ENCODE assay signal across 13 cellular contexts in the genomic region with DNA sequence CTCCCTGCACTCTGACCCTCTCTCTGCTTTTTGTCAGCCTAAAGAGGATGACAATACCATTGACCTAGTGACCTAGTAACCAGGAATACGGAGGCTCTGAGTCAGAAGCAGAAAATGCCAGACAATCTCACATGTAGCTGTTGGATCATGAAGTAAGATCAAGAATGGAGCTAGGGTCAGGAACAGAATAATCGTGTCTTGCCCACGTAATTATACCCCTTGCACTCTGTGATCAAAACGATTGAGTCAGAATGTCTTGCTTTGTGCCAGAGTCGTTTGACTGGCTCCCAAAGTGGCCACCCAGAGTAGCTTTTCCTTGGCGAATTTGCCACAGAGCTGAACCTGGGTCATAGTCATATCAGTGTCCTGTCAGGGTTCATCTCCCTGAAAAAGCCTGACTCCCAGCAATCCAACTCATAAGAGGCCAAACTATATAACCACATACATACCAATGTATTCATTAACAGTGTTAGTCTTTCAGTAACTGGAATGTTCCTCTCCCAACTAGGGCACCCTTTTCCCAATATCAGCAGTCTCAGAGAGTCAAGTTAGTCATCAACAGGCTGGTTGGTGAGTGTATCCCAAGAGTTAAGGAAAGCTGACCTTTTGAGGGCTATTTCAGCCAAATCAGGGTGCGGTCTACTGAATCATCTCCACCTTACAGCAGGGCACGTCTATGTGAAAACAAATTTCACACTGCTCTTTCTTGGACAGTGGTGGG. TPM values are rescaled to one million over a fixed set of nuclear protein-coding genes. Genes with fewer than 3 reads are reported as not detected.
DNase-seq lines count a peak whose midpoint lies in the region; FAIRE-seq and TF ChIP-seq lines count a peak whose summit lies in the region.
"Had no signal": no experiment of that assay in that cellular context is flagged by ENCODE, and none has a peak within 500 bp of the region (broad histone marks: within the 10 kb centered on the region; RNA-seq: fewer than 3 reads in every experiment).

No MANE protein-coding gene starts in this region.

- H3K36me3 Mint-ChIP-seq in MCF 10A (ENCODE audit: insufficient read depth, unreplicated experiment), result no peaks in the 10 kb centered on the region
- H3K36me3 Mint-ChIP-seq: naive thymus-derived CD8-positive, alpha-beta T cell had no signal

- H3K9me3 Mint-ChIP-seq in MCF 10A (ENCODE audit: unreplicated experiment), result no peaks in the 10 kb centered on the region
- H3K9me3 Mint-ChIP-seq: naive thymus-derived CD8-positive, alpha-beta T cell; stimulated activated naive CD8-positive, alpha-beta T cell treated with anti-CD3 and anti-CD28 coated beads, Interleukin-15, Interleukin-2, amounts not matched to agents 100 ng/mL and 50 ng/mL, for 24 hours had no signal

- H3K4me3 ChIP-seq in breast epithelium (no peak overlapping the region), ascending aorta (no peak overlapping the region)

- no TSS peak for BruUV-seq in MCF 10A (replicated peaks; lab: Mats Ljungman, UMichigan)

- TF ChIP-seq CTCF in MCF 10A (IDR thresholded peaks at IDR 0.05; ENCODE audit: unreplicated experiment) (no peak), breast epithelium (IDR thresholded peaks at IDR 0.05) (no peak), ascending aorta (IDR thresholded peaks at IDR 0.05) (no peak)

- intact Hi-C loops in MCF 10A (cut with micrococcal nuclease), result loop anchor here (2.0 kb wide), 1 partner anchor 80 kb away; no protein-coding TSS in a partner anchor
- intact Hi-C loops in breast epithelium (cut with DNase I; ENCODE audit: low total_unique reads), result no loop called here
- intact Hi-C loops in ascending aorta (cut with DNase I), result loop anchor here (2.0 kb wide), 1 partner anchor 20 kb away; no protein-coding TSS in a partner anchor

- peak overlapping the region in 1 of 2 donors; percentile 97 for H3K27ac ChIP-seq in breast epithelium
- peak overlapping the region; percentile 5 to 83 for H3K27ac ChIP-seq in ascending aorta

- no peak for TF ChIP-seq POLR2A in breast epithelium (IDR thresholded peaks at IDR 0.05)

- H3K4me3 Mint-ChIP-seq in MCF 10A (ENCODE audit: unreplicated experiment), result peak overlapping the region; percentile 18
- H3K4me3 Mint-ChIP-seq: naive thymus-derived CD8-positive, alpha-beta T cell; stimulated activated naive CD8-positive, alpha-beta T cell treated with anti-CD3 and anti-CD28 coated beads, Interleukin-15, Interleukin-2, amounts not matched to agents 100 ng/mL and 50 ng/mL, for 24 hours had no signal

- H3K4me1 Mint-ChIP-seq in MCF 10A (ENCODE audit: insufficient read depth, unreplicated experiment), result peaks cover 30% of the 10 kb centered on the region

- no peaks in the 10 kb centered on the region for H3K27me3 Mint-ChIP-seq in MCF 10A (ENCODE audit: insufficient read depth, unreplicated experiment)
- H3K27me3 Mint-ChIP-seq: naive thymus-derived CD8-positive, alpha-beta T cell; stimulated activated naive CD8-positive, alpha-beta T cell treated with anti-CD3 and anti-CD28 coated beads, Interleukin-15, Interleukin-2, amounts not matched to agents 100 ng/mL and 50 ng/mL, for 24 hours had no signal

- no peaks in the 10 kb centered on the region for H3K4me1 ChIP-seq in breast epithelium
- peaks cover 8 to 23% of the 10 kb centered on the region in 2 donors for H3K4me1 ChIP-seq in ascending aorta

- peak; percentile 95 for DNase-seq in MCF 10A (ENCODE audit: unreplicated experiment)
- DNase-seq in breast epithelium (ENCODE audit: low spot score in 2 of 2), result no peak
- DNase-seq in ascending aorta (ENCODE audit: low spot score in 2 of 2), result no peak
- peak; percentile 72 for DNase-seq in hepatic stellate cell (ENCODE audit: low spot score)
- peak; percentile 58 for DNase-seq in urothelium cell line (ENCODE audit: low spot score)
- no peak for DNase-seq in effector CD8-positive, alpha-beta T cell (lab: John Stamatoyannopoulos, UW)
- DNase-seq in DMS79 treated with DMSO at 0.1 percent for 48 hours (lab: John Stamatoyannopoulos, UW), result no peak
- no peak for DNase-seq in midbrain (lab: John Stamatoyannopoulos, UW)
- DNase-seq: activated CD8-positive, alpha-beta memory T cell treated with anti-CD3 and anti-CD28 coated beads, Interleukin-2, amount 50 U/mL, for 48 hours; naive thymus-derived CD8-positive, alpha-beta T cell; NK-92 treated with Interleukin-12 subunit alpha and Interleukin-12 subunit beta, amount 100 ng/mL, for 24 hours had no signal

- CTCF ChIA-PET in MCF 10A (lab: Yijun Ruan, JAX), result interaction anchor here (0.9 to 4.0 kb wide), 9 partner anchors 10 to 837 kb away, joined by 3 to 31 read pairs (median 4); no protein-coding TSS in a partner anchor

- peak overlapping the region; percentile 63 for H3K27ac Mint-ChIP-seq in MCF 10A (ENCODE audit: low read depth, unreplicated experiment)
- H3K27ac Mint-ChIP-seq: stimulated activated naive CD8-positive, alpha-beta T cell treated with anti-CD3 and anti-CD28 coated beads, Interleukin-15, Interleukin-2, amounts not matched to agents 100 ng/mL and 50 ng/mL, for 24 hours had no signal

- POLR2A ChIA-PET in MCF 10A (lab: Yijun Ruan, JAX), result interaction anchor here (0.7 to 3.9 kb wide), 12 partner anchors 10 to 842 kb away, joined by 3 to 60 read pairs (median 4); no protein-coding TSS in a partner anchor

- no peaks in the 10 kb centered on the region for H3K36me3 ChIP-seq in breast epithelium
- H3K36me3 ChIP-seq in ascending aorta, result no peaks in the 10 kb centered on the region

- no peaks in the 10 kb centered on the region for H3K27me3 ChIP-seq in breast epithelium
- no peaks in the 10 kb centered on the region for H3K27me3 ChIP-seq in ascending aorta

- FAIRE-seq in urothelium cell line (lab: Jason Lieb, UNC), result no peak
- FAIRE-seq: A204.1 had no signal

- H3K9me3 ChIP-seq in breast epithelium (no peaks in the 10 kb centered on the region), ascending aorta (no peaks in the 10 kb centered on the region)

RNA-seq across cellular contexts. Expression of gene CDV3, which starts 5.0 kb away (rescaled TPM):
- total RNA-seq in MCF 10A (2022), result 278 and 309 TPM in 2 replicates
- 100 to 1,000 TPM; 119 to 188 (median 141) TPM for total RNA-seq in breast epithelium
- 24.6 TPM for total RNA-seq in ascending aorta

Comparison
In these comparisons a context has a peak if more than half of its experiments do, and no peak if none do; other contexts are left out.
1. DNase-seq: peak in MCF 10A (single experiment), hepatic stellate cell (single experiment) and urothelium cell line (single experiment); none in breast epithelium (0 of 2), ascending aorta (0 of 2), effector CD8-positive, alpha-beta T cell (single experiment), DMS79 treated with DMSO at 0.1 percent for 48 hours (single experiment) and midbrain (single experiment).